Comparison of ENCODE assay signal across 9 cellular contexts in genomic region chr2:74555610-74556103, GRCh38. TPM values are rescaled to one million over a fixed set of nuclear protein-coding genes. Genes with fewer than 3 reads are reported as not detected.
DNase-seq lines count a peak whose midpoint lies in the region; ATAC-seq and TF ChIP-seq lines count a peak whose summit lies in the region.
"Had no signal": no experiment of that assay in that cellular context is flagged by ENCODE, and none has a peak within 500 bp of the region (broad histone marks: within the 10 kb centered on the region; RNA-seq: fewer than 3 reads in every experiment).

No MANE protein-coding gene starts in this region.

- DNase-seq in Right ventricle myocardium inferior (ENCODE audit: missing footprints) = peak; percentile 65
- no peak for DNase-seq in left cardiac atrium
- no peak for DNase-seq in chondrocyte (ENCODE audit: low spot score)
- DNase-seq in mucosa of descending colon = peak in 2 of 3 donors; percentile 34 to 60
- DNase-seq in vagina (ENCODE audit: extremely low spot score in 2 of 2) = peak in 1 of 2 donors; percentile 87
- DNase-seq in NCI-H510A (lab: John Stamatoyannopoulos, UW) = no peak
- DNase-seq in SHP77 treated with DMSO at 0.1 percent for 48 hours (lab: John Stamatoyannopoulos, UW) = no peak
- DNase-seq: NCI-H1417 treated with DMSO at 0.1 percent for 48 hours had no signal

- no peaks in the 10 kb centered on the region for H3K36me3 ChIP-seq in mucosa of descending colon (ENCODE audit: low read depth)
- H3K36me3 ChIP-seq in vagina = no peaks in the 10 kb centered on the region

- no peak for TF ChIP-seq POLR2A in vagina (IDR thresholded peaks at IDR 0.05)

- H3K36me3 Mint-ChIP-seq in chondrocyte (ENCODE audit: low read depth) = peaks cover 7% of the 10 kb centered on the region

- ATAC-seq in Right ventricle myocardium inferior (peak; percentile 3), left cardiac atrium (no peak), mucosa of descending colon (peak; percentile 1), GM21786 (IDR thresholded peaks at IDR 0.05; ENCODE audit: unreplicated experiment) (no peak)

- peak overlapping the region; percentile 87 for H3K27ac Mint-ChIP-seq in chondrocyte (ENCODE audit: unreplicated experiment)

- H3K4me3 Mint-ChIP-seq in chondrocyte (ENCODE audit: unreplicated experiment) = peak overlapping the region; percentile 97

- H3K9me3 Mint-ChIP-seq in chondrocyte (ENCODE audit: low read depth) = no peaks in the 10 kb centered on the region

- H3K27me3 ChIP-seq in vagina = no peaks in the 10 kb centered on the region

- no peaks in the 10 kb centered on the region for H3K27me3 Mint-ChIP-seq in chondrocyte (ENCODE audit: low read depth)

- TF ChIP-seq CTCF in chondrocyte (IDR thresholded peaks at IDR 0.05) (no peak), mucosa of descending colon (IDR thresholded peaks at IDR 0.05) (no peak), vagina (IDR thresholded peaks at IDR 0.05) (no peak)

- H3K4me1 Mint-ChIP-seq in chondrocyte (ENCODE audit: low read depth) = peaks cover 59% of the 10 kb centered on the region

- intact Hi-C loops in Right ventricle myocardium inferior (cut with DNase I) (no loop called here), left cardiac atrium (cut with DNase I) (no loop called here), mucosa of descending colon (cut with DNase I, micrococcal nuclease) (no loop called here), vagina (cut with DNase I) (no loop called here)

- no peaks in the 10 kb centered on the region for H3K9me3 ChIP-seq in mucosa of descending colon
- no peaks in the 10 kb centered on the region for H3K9me3 ChIP-seq in vagina

- H3K4me3 ChIP-seq in mucosa of descending colon (no peak overlapping the region), vagina (peak overlapping the region; percentile 61 to 86)

- no peak overlapping the region for H3K27ac ChIP-seq in vagina

- H3K4me1 ChIP-seq in mucosa of descending colon (ENCODE audit: low read depth) (peaks cover 24% of the 10 kb centered on the region), vagina (peaks cover 29% of the 10 kb centered on the region)

RNA-seq across cellular contexts. Expression of gene DOK1, which starts 1.1 kb away (rescaled TPM):
- total RNA-seq in Right ventricle myocardium inferior (4.9 TPM), left cardiac atrium (10 to 100 TPM in 1 of 2 donors, 1 to 10 TPM in 1; 7.9 to 12.4 TPM), chondrocyte (33.6 to 46.0 TPM (median 44.4 TPM) in 3 replicates), mucosa of descending colon (10 to 100 TPM; 16.5 to 18.9 (median 18.5) TPM), vagina (20.1 TPM)

RNA-seq across cellular contexts. Expression of gene LOXL3, which starts 1.9 kb away (rescaled TPM):
- total RNA-seq in Right ventricle myocardium inferior (4.8 TPM), left cardiac atrium (1 to 10 TPM; 4.1 to 8.4 TPM), chondrocyte (107 to 112 TPM (median 109 TPM) in 3 replicates), mucosa of descending colon (1 to 10 TPM; 2.2 to 6.9 (median 4.4) TPM), vagina (6.1 TPM)

RNA-seq across cellular contexts. Expression of gene HTRA2, which starts 25.9 kb away (rescaled TPM):
- total RNA-seq in Right ventricle myocardium inferior (29.2 TPM), left cardiac atrium (10 to 100 TPM; 28.7 to 29.3 TPM), chondrocyte (23.8 to 31.2 TPM (median 24.2 TPM) in 3 replicates), mucosa of descending colon (10 to 100 TPM; 22.2 to 37.1 (median 23.3) TPM), vagina (24.3 TPM)

RNA-seq across cellular contexts. Expression of gene AUP1, which starts 26.2 kb away (rescaled TPM):
- total RNA-seq in Right ventricle myocardium inferior = 53.7 TPM
- total RNA-seq in left cardiac atrium = 10 to 100 TPM; 62.2 to 78.3 TPM
- total RNA-seq in chondrocyte = 76.8 to 94.3 TPM (median 79.8 TPM) in 3 replicates
- 100 to 1,000 TPM; 108 to 179 (median 129) TPM for total RNA-seq in mucosa of descending colon
- 124 TPM for total RNA-seq in vagina

RNA-seq across cellular contexts. Expression of gene DQX1, which starts 29.6 kb away (rescaled TPM):
- not detected for total RNA-seq in Right ventricle myocardium inferior
- total RNA-seq in left cardiac atrium = not detected
- total RNA-seq in chondrocyte = 0.34 TPM in 1 of 3 replicates, not detected in the others
- 10 to 100 TPM; 17.9 to 58.3 (median 22.2) TPM for total RNA-seq in mucosa of descending colon
- 9.6 TPM for total RNA-seq in vagina

Comparison
In these comparisons a context has a peak if more than half of its experiments do, and no peak if none do; other contexts are left out.
1. ATAC-seq: peak in Right ventricle myocardium inferior (single experiment) and mucosa of descending colon (single experiment); none in left cardiac atrium (0 of 2) and GM21786 (single experiment).
2. DNase-seq: peak in Right ventricle myocardium inferior (single experiment) and mucosa of descending colon (2 of 3); none in left cardiac atrium (single experiment), chondrocyte (single experiment), NCI-H510A (single experiment) and SHP77 treated with DMSO at 0.1 percent for 48 hours (single experiment).
3. RNA of gene LOXL3, which starts 1.9 kb away (total RNA-seq): 107 to 112 TPM in chondrocyte; 4.1 to 8.4 TPM in left cardiac atrium, 6.1 TPM in vagina (single experiment), 4.8 TPM in Right ventricle myocardium inferior (single experiment) and 2.2 to 6.9 TPM in mucosa of descending colon; every median in the first group is over 10 times any median in the second.